9 cellular contexts compared by ENCODE assay signal in the genomic region with DNA sequence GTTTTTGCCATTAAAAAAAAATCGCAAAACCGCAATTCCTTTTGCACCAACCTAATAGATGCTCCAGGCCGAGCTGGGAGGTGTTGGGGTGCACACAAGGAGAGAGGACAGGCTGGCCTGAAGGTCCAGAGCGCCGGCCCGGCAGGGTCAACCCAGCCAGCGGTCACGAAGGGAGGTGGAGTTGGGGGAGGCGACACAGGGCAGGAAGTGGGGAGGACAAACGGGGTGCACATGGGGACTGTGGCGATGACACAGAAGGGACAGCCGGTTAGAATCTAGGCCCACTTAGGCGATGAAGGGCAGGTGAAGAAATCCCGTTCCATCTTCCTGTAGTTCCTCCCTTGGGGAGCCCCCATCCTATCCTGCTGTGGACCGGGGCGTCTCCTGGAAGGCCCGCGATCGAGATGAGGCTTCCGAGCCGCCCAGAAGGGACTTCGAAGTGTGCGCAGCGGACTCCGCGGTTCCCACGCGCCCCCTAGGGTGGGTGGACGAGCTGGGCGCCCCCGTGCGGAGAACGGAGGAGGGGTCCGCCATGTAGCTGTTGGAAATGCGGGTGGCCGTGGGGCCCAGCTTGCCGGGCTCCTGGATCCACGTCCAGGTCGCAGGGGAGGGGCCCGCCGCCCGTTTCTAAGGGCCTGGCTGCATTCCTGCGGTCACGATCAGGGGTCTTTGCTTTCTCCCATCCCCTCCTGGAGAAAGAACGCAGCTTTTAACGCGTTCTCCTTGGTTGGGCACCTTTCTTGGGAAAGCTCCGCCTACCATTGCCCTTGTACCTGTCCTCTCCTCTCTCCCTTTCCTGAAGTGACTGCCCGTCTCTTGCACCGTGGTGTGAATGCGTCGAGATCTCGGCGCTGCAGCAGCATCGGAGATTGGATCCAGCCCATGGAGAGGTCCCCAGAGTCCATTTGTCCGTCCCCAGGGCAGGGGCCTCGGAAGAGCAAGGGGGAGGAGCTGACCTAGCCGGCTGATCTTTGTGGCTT. TPM values are rescaled to one million over a fixed set of nuclear protein-coding genes. Genes with fewer than 3 reads are reported as not detected.
A peak's percentile ranks its signal among the peaks of the same experiment; 100 is the strongest.
DNase-seq lines count a peak whose midpoint lies in the region; ATAC-seq and TF ChIP-seq lines count a peak whose summit lies in the region.
"Had no signal": no experiment of that assay in that cellular context is flagged by ENCODE, and none has a peak within 500 bp of the region (broad histone marks: within the 10 kb centered on the region; RNA-seq: fewer than 3 reads in every experiment).

No MANE protein-coding gene starts in this region.

- DNase-seq in activated T-cell treated with anti-CD3 and anti-CD28 coated beads for 1 hour (ENCODE audit: low read depth) (peak; percentile 9), activated T-cell treated with anti-CD3 and anti-CD28 coated beads for 4 hours (no peak), coronary artery (ENCODE audit: low spot score) (no peak), memory B cell (ENCODE audit: low spot score in 2 of 2) (peak in 1 of 2 donors; percentile 20), vagina (ENCODE audit: extremely low spot score in 2 of 2) (no peak), NCI-H1092 treated with DMSO at 0.1 percent for 48 hours (lab: John Stamatoyannopoulos, UW) (no peak), NCI-H187 treated with DMSO at 0.1 percent for 48 hours (lab: John Stamatoyannopoulos, UW) (no peak)

- no peak overlapping the region for H3K27ac Mint-ChIP-seq in memory B cell
- H3K27ac Mint-ChIP-seq: activated naive CD8-positive, alpha-beta T cell had no signal

- H3K27me3 Mint-ChIP-seq in memory B cell = peaks cover 19% of the 10 kb centered on the region

- TF ChIP-seq POLR2A in vagina (IDR thresholded peaks at IDR 0.05) = no peak

- no peaks in the 10 kb centered on the region for H3K9me3 Mint-ChIP-seq in memory B cell

- H3K9me3 ChIP-seq in vagina = no peaks in the 10 kb centered on the region

- no peak overlapping the region for H3K27ac ChIP-seq in coronary artery
- H3K27ac ChIP-seq in vagina = no peak overlapping the region

- no peak for TF ChIP-seq CTCF in coronary artery (IDR thresholded peaks at IDR 0.05)
- no peak for TF ChIP-seq CTCF in vagina (IDR thresholded peaks at IDR 0.05)

- H3K4me1 ChIP-seq in vagina = peaks cover 9% of the 10 kb centered on the region

- no peaks in the 10 kb centered on the region for H3K36me3 ChIP-seq in vagina

- no peaks in the 10 kb centered on the region for H3K27me3 ChIP-seq in vagina

- H3K4me3 ChIP-seq in coronary artery (peak overlapping the region; percentile 46), vagina (peak overlapping the region; percentile 21 to 28)

- H3K4me3 Mint-ChIP-seq in memory B cell = peak overlapping the region; percentile 62

- peaks cover 4% of the 10 kb centered on the region for H3K36me3 Mint-ChIP-seq in memory B cell
- H3K36me3 Mint-ChIP-seq: activated naive CD8-positive, alpha-beta T cell had no signal

- ATAC-seq in memory B cell (ENCODE audit: low read depth) (peak; percentile 73), GM21717 (IDR thresholded peaks at IDR 0.05; ENCODE audit: unreplicated experiment) (no peak)

- peaks cover 8% of the 10 kb centered on the region for H3K4me1 Mint-ChIP-seq in memory B cell

- intact Hi-C loops in vagina (cut with DNase I) = no loop called here

RNA-seq across cellular contexts. Expression of a gene that starts 17.0 kb away (rescaled TPM):
- 15.2 TPM for total RNA-seq in vagina
